Comparison of ENCODE assay signal across 26 cellular contexts in genomic region chr7:111839261-111839660, GRCh38.
"Had no signal": no experiment of that assay in that cellular context is flagged by ENCODE, and none has a peak within 500 bp of the region (broad histone marks: within the 10 kb centered on the region; RNA-seq: fewer than 3 reads in every experiment).

No MANE protein-coding gene starts in this region.

- H3K4me3 Mint-ChIP-seq: dendritic cell treated with granulocyte-macrophage colony-stimulating factor and Interleukin-4, amounts not matched to agents 40 ng/mL and 50 ng/mL, for 4 days; effector memory CD8-positive, alpha-beta T cell; endodermal cell; mesothelial cell of epicardium had no signal

- ATAC-seq: effector memory CD8-positive, alpha-beta T cell; esophagus mucosa; gastrocnemius medialis; heart right ventricle; left cardiac atrium; left lung; left ventricle myocardium superior; lower lobe of right lung; mucosa of descending colon had no signal

- DNase-seq: colonic mucosa; cortex of kidney; effector CD8-positive, alpha-beta T cell; effector memory CD8-positive, alpha-beta T cell; endodermal cell; erythroblast; esophagus squamous epithelium; foreskin fibroblast; foreskin melanocyte; gastrocnemius medialis; glutamatergic neuron; head of caudate nucleus; heart right ventricle; hippocampal formation; left cardiac atrium; left lung; left ventricle myocardium superior; lower lobe of right lung; mesenchymal stem cell; mucosa of descending colon had no signal

- H3K9me3 Mint-ChIP-seq: dendritic cell treated with granulocyte-macrophage colony-stimulating factor and Interleukin-4, amounts not matched to agents 40 ng/mL and 50 ng/mL, for 4 days; effector memory CD8-positive, alpha-beta T cell had no signal

- H3K27ac ChIP-seq: colonic mucosa, epithelial cell of prostate, esophagus squamous epithelium, gastrocnemius medialis, heart right ventricle, left lung, lower lobe of right lung had no signal

- H3K27me3 ChIP-seq: colonic mucosa, esophagus squamous epithelium, gastrocnemius medialis, heart right ventricle, left lung had no signal

- H3K4me1 ChIP-seq: gastrocnemius medialis, left lung, lower lobe of right lung had no signal

- H3K27ac Mint-ChIP-seq: dendritic cell treated with granulocyte-macrophage colony-stimulating factor and Interleukin-4, amounts not matched to agents 40 ng/mL and 50 ng/mL, for 4 days; effector memory CD8-positive, alpha-beta T cell; endodermal cell; mesothelial cell of epicardium had no signal

- H3K4me3 ChIP-seq: colonic mucosa, esophagus squamous epithelium, gastrocnemius medialis, heart right ventricle, left lung, lower lobe of right lung, mucosa of descending colon had no signal

- FAIRE-seq: endometrium, keratinocyte had no signal

- H3K9me3 ChIP-seq: colonic mucosa, gastrocnemius medialis, left lung, lower lobe of right lung, mucosa of descending colon had no signal

- H3K36me3 ChIP-seq: colonic mucosa had no signal
